In the genomic region with DNA sequence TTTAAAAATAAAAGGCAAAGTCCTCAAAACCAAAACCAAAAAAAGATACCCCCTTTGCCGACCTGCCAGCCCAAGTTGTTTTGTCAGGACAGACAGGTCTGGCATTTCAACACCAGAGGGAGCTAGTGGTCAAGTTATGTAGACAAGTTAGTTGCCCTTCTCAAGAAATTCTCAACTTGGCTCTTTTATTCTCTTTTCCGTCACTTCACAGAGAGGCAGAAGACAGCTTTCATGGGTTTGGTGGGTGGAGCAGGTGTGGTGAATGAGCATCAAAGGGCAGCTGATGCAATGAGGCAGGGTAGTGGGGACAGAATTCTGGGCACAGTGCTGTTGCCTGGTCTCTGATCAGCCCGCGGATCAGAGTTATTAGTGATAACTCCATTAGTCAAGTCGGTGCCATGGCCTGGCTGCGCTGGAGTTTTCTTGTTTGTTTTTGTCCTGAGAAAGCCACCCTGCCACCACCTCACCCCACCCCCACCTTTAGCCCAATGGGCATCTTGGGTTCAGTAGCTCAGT, we compare ENCODE assay signal across 8 cellular contexts.
A peak's percentile ranks its signal among the peaks of the same experiment; 100 is the strongest.
DNase-seq lines count a peak whose midpoint lies in the region; ATAC-seq and TF ChIP-seq lines count a peak whose summit lies in the region.

No MANE protein-coding gene starts in this region.

- H3K9ac ChIP-seq in DND-41 (ENCODE audit: low read depth, low read length), result no peak overlapping the region

- no peak overlapping the region; the same call in 1 of the 2 replicates for H3K27ac ChIP-seq in DND-41 (ENCODE audit: low read length)

- H3K9me3 ChIP-seq in DND-41 (ENCODE audit: insufficient read depth, low read length, severe bottlenecking), result no peaks in the 10 kb centered on the region

- peaks cover 10% of the 10 kb centered on the region for H3K4me1 ChIP-seq in DND-41 (ENCODE audit: insufficient read depth, low read length)

- H3K36me3 ChIP-seq in DND-41 (ENCODE audit: insufficient read depth, low read length), result no peaks in the 10 kb centered on the region; the same call in 1 of the 2 replicates

- H3K4me1 Mint-ChIP-seq in activated naive CD4-positive, alpha-beta T cell treated with anti-CD3 and anti-CD28 coated beads for 36 hours (ENCODE audit: low read depth), result peaks cover 9% of the 10 kb centered on the region
- H3K4me1 Mint-ChIP-seq in glutamatergic neuron (ENCODE audit: low read depth, unreplicated experiment) (no peaks in the 10 kb centered on the region), progenitor cell of endocrine pancreas (ENCODE audit: low read depth) (peaks cover 1% of the 10 kb centered on the region)

- TF ChIP-seq CTCF in DND-41 (IDR thresholded peaks at IDR 0.05; ENCODE audit: borderline replicate concordance, extremely low read depth, low read length, poor library complexity, severe bottlenecking), result peak; percentile 88
- TF ChIP-seq CTCF in glutamatergic neuron (IDR thresholded peaks at IDR 0.05; ENCODE audit: partially characterized antibody, unreplicated experiment), result peak; percentile 81
- TF ChIP-seq CTCF in progenitor cell of endocrine pancreas (IDR thresholded peaks at IDR 0.05; ENCODE audit: unreplicated experiment), result peak; percentile 91

- H3K79me2 ChIP-seq in DND-41 (ENCODE audit: insufficient read depth, low read length), result no peaks in the 10 kb centered on the region

- H3K27ac Mint-ChIP-seq in activated naive CD4-positive, alpha-beta T cell treated with anti-CD3 and anti-CD28 coated beads for 36 hours, result no peak overlapping the region
- H3K27ac Mint-ChIP-seq in glutamatergic neuron (ENCODE audit: unreplicated experiment), result no peak overlapping the region
- H3K27ac Mint-ChIP-seq in progenitor cell of endocrine pancreas, result no peak overlapping the region

- in situ Hi-C loops in SK-MEL-5 (cut with HindIII; ENCODE audit: low pct_unique_long_range_greater_than_20kb, low sequenced_read_pairs), result no loop called here

- H3K4me3 Mint-ChIP-seq in activated naive CD4-positive, alpha-beta T cell treated with anti-CD3 and anti-CD28 coated beads for 36 hours, result no peak overlapping the region
- H3K4me3 Mint-ChIP-seq in glutamatergic neuron (ENCODE audit: unreplicated experiment) (no peak overlapping the region), progenitor cell of endocrine pancreas (ENCODE audit: low read depth) (no peak overlapping the region)

- no peaks in the 10 kb centered on the region for H3K27me3 Mint-ChIP-seq in activated naive CD4-positive, alpha-beta T cell treated with anti-CD3 and anti-CD28 coated beads for 36 hours (ENCODE audit: low read depth)
- H3K27me3 Mint-ChIP-seq in glutamatergic neuron (ENCODE audit: unreplicated experiment), result peaks cover 2% of the 10 kb centered on the region
- peaks cover 5% of the 10 kb centered on the region for H3K27me3 Mint-ChIP-seq in progenitor cell of endocrine pancreas

- no peaks in the 10 kb centered on the region for H4K20me1 ChIP-seq in DND-41 (ENCODE audit: insufficient read depth, low read length)

- H3K36me3 Mint-ChIP-seq in activated naive CD4-positive, alpha-beta T cell treated with anti-CD3 and anti-CD28 coated beads for 36 hours (ENCODE audit: low read depth), result no peaks in the 10 kb centered on the region
- no peaks in the 10 kb centered on the region for H3K36me3 Mint-ChIP-seq in glutamatergic neuron (ENCODE audit: unreplicated experiment)
- no peaks in the 10 kb centered on the region for H3K36me3 Mint-ChIP-seq in progenitor cell of endocrine pancreas (ENCODE audit: insufficient read depth)

- no peak overlapping the region for H3K4me2 ChIP-seq in DND-41 (ENCODE audit: insufficient read depth, low read length)

- intact Hi-C loops in activated naive CD4-positive, alpha-beta T cell treated with anti-CD3 and anti-CD28 coated beads for 36 hours (cut with micrococcal nuclease), result loop anchor here (1.0 to 5.0 kb wide), 4 partner anchors 70 to 468 kb away; no protein-coding TSS in a partner anchor

- CTCF ChIA-PET in activated naive CD4-positive, alpha-beta T cell treated with anti-CD3 and anti-CD28 coated beads for 36 hours (lab: Charles Lee), result interaction anchor here (0.7 to 1.7 kb wide), 18 partner anchors 9 to 469 kb away, joined by 3 to 9 read pairs (median 3); no protein-coding TSS in a partner anchor

- H3K9me3 Mint-ChIP-seq in activated naive CD4-positive, alpha-beta T cell treated with anti-CD3 and anti-CD28 coated beads for 36 hours, result no peaks in the 10 kb centered on the region
- peaks cover 2% of the 10 kb centered on the region for H3K9me3 Mint-ChIP-seq in glutamatergic neuron (ENCODE audit: unreplicated experiment)
- H3K9me3 Mint-ChIP-seq in progenitor cell of endocrine pancreas (ENCODE audit: low read depth), result peaks cover 10% of the 10 kb centered on the region

- no peaks in the 10 kb centered on the region for H3K27me3 ChIP-seq in DND-41 (ENCODE audit: insufficient read depth, low read length, poor library complexity)

- DNase-seq in DND-41, result peak; percentile 79
- DNase-seq in Kasumi-1 (lab: John Stamatoyannopoulos, UW), result peak; percentile 77 to 81
- peak; percentile 84 for DNase-seq in SK-MEL-5 (ENCODE audit: low read depth, low spot score)
- DNase-seq in activated naive CD4-positive, alpha-beta T cell treated with anti-CD3 and anti-CD28 coated beads for 36 hours, result peak; percentile 79
- peak; percentile 47 for DNase-seq in glutamatergic neuron
- DNase-seq in progenitor cell of endocrine pancreas (ENCODE audit: low spot score, unreplicated experiment), result peak; percentile 43

- no peak overlapping the region for H3K4me3 ChIP-seq in DND-41 (ENCODE audit: low read depth in 1 of 2, low read length in 2 of 2)

- no peak overlapping the region; the same call in 1 of the 2 replicates for H2AFZ ChIP-seq in DND-41 (ENCODE audit: low read depth, low read length)

- ATAC-seq in DND-41 (ENCODE audit: insufficient read depth, low read depth), result peak; percentile 90
- no peak for ATAC-seq in HG03280 (IDR thresholded peaks at IDR 0.05; ENCODE audit: unreplicated experiment)
- ATAC-seq in GM19463 (IDR thresholded peaks at IDR 0.05; ENCODE audit: unreplicated experiment), result no peak
